ENCODE assay signal across 14 cellular contexts in the genomic region with DNA sequence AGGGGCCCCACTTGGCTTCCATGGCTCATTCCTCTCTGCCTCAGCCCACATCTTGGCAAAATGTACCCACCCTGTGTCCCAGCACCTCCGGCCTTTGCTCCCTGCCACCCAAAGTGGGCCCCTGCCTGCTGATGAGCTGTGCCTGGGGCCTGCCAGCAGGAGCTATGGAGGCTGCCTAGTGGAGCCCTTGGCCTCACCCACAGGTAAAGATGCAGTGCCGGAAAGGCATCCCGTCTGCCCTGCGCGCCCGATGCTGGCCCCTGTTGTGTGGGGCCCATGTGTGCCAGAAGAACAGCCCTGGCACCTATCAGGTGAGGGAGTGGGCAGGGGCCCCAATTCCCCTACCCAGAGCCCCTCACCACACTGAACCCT. TPM values are rescaled to one million over a fixed set of nuclear protein-coding genes. Genes with fewer than 3 reads are reported as not detected.
DNase-seq lines count a peak whose midpoint lies in the region; ATAC-seq, FAIRE-seq and TF ChIP-seq lines count a peak whose summit lies in the region.
"Had no signal": no experiment of that assay in that cellular context is flagged by ENCODE, and none has a peak within 500 bp of the region (broad histone marks: within the 10 kb centered on the region; RNA-seq: fewer than 3 reads in every experiment).

No MANE protein-coding gene starts in this region.

- in situ Hi-C loops in HepG2 (cut with HindIII; ENCODE audit: extremely low pct_ligation_motif_present, low pct_unique_long_range_greater_than_20kb), result no loop called here

- TF ChIP-seq EP300 in HepG2 (IDR thresholded peaks at IDR 0.05; ENCODE audit: low read depth in 2 of 2, low read length in 2 of 2), result no peak
- TF ChIP-seq EP300 in HepG2 (CRISPR knock-in tag; IDR thresholded peaks at IDR 0.05; ENCODE audit: borderline replicate concordance), result no peak

- peaks cover 75% of the 10 kb centered on the region for H3K4me1 Mint-ChIP-seq in activated T-cell treated with anti-CD3 and anti-CD28 coated beads, Interleukin-2, amount 50 U/mL, for 24 hours (ENCODE audit: low read depth)

- POLR2A ChIA-PET in HepG2 (lab: Yijun Ruan, JAX), result interaction anchor here (4.4 to 6.2 kb wide), 2 partner anchors 15 to 51 kb away, joined by 42 to 78 read pairs; partner anchors contain the start of gene POLD4

- peak; percentile 50 for DNase-seq in stimulated activated CD4-positive, alpha-beta T cell treated with anti-CD3 and anti-CD28 coated beads, Interleukin-15, amount 100 ng/mL, for 24 hours
- no peak for DNase-seq in stimulated activated CD4-positive, alpha-beta T cell treated with anti-CD3 and anti-CD28 coated beads, Interleukin-12 subunit alpha, Interleukin-12 subunit beta, amount 100 ng/mL, for 4 hours
- no peak for DNase-seq in activated T-cell treated with anti-CD3 and anti-CD28 coated beads, Interleukin-2, amount 50 U/mL, for 24 hours
- DNase-seq in HepG2 (ENCODE audit: low spot score) (no peak), thyroid gland (no peak), coronary artery (ENCODE audit: low spot score) (no peak), midbrain (lab: John Stamatoyannopoulos, UW) (no peak), Right ventricle myocardium inferior (ENCODE audit: missing footprints) (no peak)
- DNase-seq: foreskin melanocyte; Kasumi-1; NCI-H2081 treated with DMSO at 0.1 percent for 48 hours; NK-92 treated with Interleukin-12 subunit alpha and Interleukin-12 subunit beta, amount 100 ng/mL, for 24 hours; SW 1271 had no signal

- intact Hi-C loops in HepG2 (cut with micrococcal nuclease; ENCODE audit: unreplicated experiment), result no loop called here
- intact Hi-C loops in thyroid gland (cut with DNase I), result no loop called here
- intact Hi-C loops in Right ventricle myocardium inferior (cut with DNase I), result no loop called here

- peaks cover 68% of the 10 kb centered on the region for H3K36me3 Mint-ChIP-seq in activated T-cell treated with anti-CD3 and anti-CD28 coated beads, Interleukin-2, amount 50 U/mL, for 24 hours (ENCODE audit: low read depth)

- no peak overlapping the region for H2AFZ ChIP-seq in HepG2 (ENCODE audit: low read length)

- peak overlapping the region; percentile 89 for H3K4me3 Mint-ChIP-seq in activated T-cell treated with anti-CD3 and anti-CD28 coated beads, Interleukin-2, amount 50 U/mL, for 24 hours

- TF ChIP-seq RAD21 in HepG2 (CRISPR knock-in tag; IDR thresholded peaks at IDR 0.05), result no peak

- H3K27me3 Mint-ChIP-seq in activated T-cell treated with anti-CD3 and anti-CD28 coated beads, Interleukin-2, amount 50 U/mL, for 24 hours, result no peaks in the 10 kb centered on the region

- H3K27ac ChIP-seq in HepG2 (ENCODE audit: extremely low read length, insufficient read depth, low read length), result no peak overlapping the region
- H3K27ac ChIP-seq in thyroid gland, result peak overlapping the region in 2 of 3 donors; percentile 75 to 79
- H3K27ac ChIP-seq in coronary artery, result no peak overlapping the region

- CTCF ChIA-PET in HepG2 (lab: Yijun Ruan, JAX; ENCODE audit: low intra/inter-chr PET ratio, low total read pairs), result no interaction called here

- H3K36me3 ChIP-seq in HepG2 (replicated peaks in 1 of 2; ENCODE audit: control insufficient read depth in 1 of 2, insufficient read depth in 2 of 2, low read length in 2 of 2), result peaks cover 0 to 3% of the 10 kb centered on the region in 2 experiments; a peak in 1 of 5 replicates
- H3K36me3 ChIP-seq in thyroid gland, result no peaks in the 10 kb centered on the region

- TF ChIP-seq CTCF in HepG2 (CRISPR knock-in tag; IDR thresholded peaks at IDR 0.05) (no peak), thyroid gland (IDR thresholded peaks at IDR 0.05) (no peak), coronary artery (IDR thresholded peaks at IDR 0.05) (no peak)

- ATAC-seq in HepG2 (no peak), Right ventricle myocardium inferior (no peak)

- H3K27me3 ChIP-seq in HepG2 (ENCODE audit: control insufficient read depth in 1 of 2, insufficient read depth in 2 of 2, low read length in 2 of 2) (peaks cover 2 to 4% of the 10 kb centered on the region in 2 experiments; a peak in 1 of 5 replicates), thyroid gland (no peaks in the 10 kb centered on the region)

- H3K27ac Mint-ChIP-seq in activated T-cell treated with anti-CD3 and anti-CD28 coated beads, Interleukin-2, amount 50 U/mL, for 24 hours, result peak overlapping the region; percentile 94

- no TSS peak for BruUV-seq in HepG2 (replicated peaks; lab: Mats Ljungman, UMichigan)

- no peak for FAIRE-seq in HepG2 (lab: Jason Lieb, UNC)

- peaks cover 3% of the 10 kb centered on the region; the same call in 1 of the 2 replicates for H4K20me1 ChIP-seq in HepG2 (ENCODE audit: insufficient read depth, low read length)

- H3K4me2 ChIP-seq in HepG2 (ENCODE audit: low read depth, low read length), result peak overlapping the region; percentile 69

- H3K9me3 Mint-ChIP-seq in activated T-cell treated with anti-CD3 and anti-CD28 coated beads, Interleukin-2, amount 50 U/mL, for 24 hours, result no peaks in the 10 kb centered on the region

- peaks cover 11% of the 10 kb centered on the region for H3K79me2 ChIP-seq in HepG2 (ENCODE audit: insufficient read depth, low read length)

- no peak for TF ChIP-seq POLR2A in HepG2 (IDR thresholded peaks at IDR 0.05; ENCODE audit: insufficient read depth in 1 of 2, low read depth in 2 of 2, low read length in 2 of 2)
- no peak for TF ChIP-seq POLR2A in thyroid gland (IDR thresholded peaks at IDR 0.05)

- no CpG with 5 or more reads among the region's 6 CpGs for WGBS in HepG2 (ENCODE audit: low lambda C conversion rate)
- 94% methylated on average over 5 of the region's 6 CpGs; no CpG with 5 or more reads in 1 of the 2 donors for WGBS in thyroid gland, 2 donors

- H3K4me3 ChIP-seq in HepG2 (replicated peaks in 1 of 3; ENCODE audit: insufficient read depth in 1 of 3, low read depth in 2 of 3, low read length in 3 of 3) (peak overlapping the region in 1 of 3 experiments; percentile 57; a peak in 1 of 6 replicates), thyroid gland (replicated peaks in 1 of 3) (no peak overlapping the region), coronary artery (no peak overlapping the region)

- no peak overlapping the region for H3K9ac ChIP-seq in HepG2 (ENCODE audit: insufficient read depth, low read depth, low read length)

- H3K9me3 ChIP-seq in HepG2 (ENCODE audit: low read length) (no peaks in the 10 kb centered on the region), thyroid gland (no peaks in the 10 kb centered on the region)

- peaks cover 61% of the 10 kb centered on the region for H3K4me1 ChIP-seq in HepG2 (ENCODE audit: insufficient read depth, low read length)
- H3K4me1 ChIP-seq in thyroid gland, result peaks cover 35 to 51% of the 10 kb centered on the region in 2 donors

RNA-seq across cellular contexts. Expression of gene TBC1D10C, which starts 1.3 kb away (rescaled TPM):
- total RNA-seq in HepG2 (2016; rRNA removed; fragmentation: Illumina TruSeq; extraction: Trizol) (0.81 and 1.0 TPM in 2 replicates), thyroid gland (10 to 100 TPM in 2 of 4 donors, 1 to 10 TPM in 2; 8.8 to 16.0 (median 11.6) TPM), Right ventricle myocardium inferior (1.3 TPM)
- 0.44 and 0.81 TPM in 2 replicates for total RNA-seq in HepG2 (2016; cell fraction: cytosol; rRNA removed; fragmentation: Illumina TruSeq; extraction: Trizol; ENCODE audit: low read depth)
- total RNA-seq in HepG2 (2016; cell fraction: insoluble cytoplasmic fraction; rRNA removed; fragmentation: Illumina TruSeq; extraction: Trizol), result 0.92 and 1.1 TPM in 2 replicates
- 0.45 and 0.59 TPM in 2 replicates for total RNA-seq in HepG2 (2016; cell fraction: membrane; rRNA removed; fragmentation: Illumina TruSeq; extraction: Trizol)
- 0.50 and 0.84 TPM in 2 replicates for total RNA-seq in HepG2 (2016; cell fraction: nucleus; rRNA removed; fragmentation: Illumina TruSeq; extraction: Trizol)
- 1.8 and 2.8 TPM in 2 replicates for polyA plus RNA-seq in HepG2 (2011; rRNA removed)
- polyA plus RNA-seq in HepG2 (2011; cell fraction: cytosol; rRNA removed), result 1.3 and 2.7 TPM in 2 replicates
- polyA plus RNA-seq in HepG2 (2011; cell fraction: nucleus; rRNA removed), result 26.5 and 39.6 TPM in 2 replicates
- 0.97 and 2.1 TPM in 2 replicates for polyA plus RNA-seq in HepG2 (2012)
- polyA plus RNA-seq in HepG2 (2016; cell fraction: cytosol; fragmentation: Illumina TruSeq; extraction: Trizol; ENCODE audit: low read depth), result 0.19 and 0.28 TPM in 2 replicates
- 0.60 and 1.1 TPM in 2 replicates for polyA plus RNA-seq in HepG2 (2016; cell fraction: insoluble cytoplasmic fraction; fragmentation: Illumina TruSeq; extraction: Trizol; ENCODE audit: low read depth)
- 0.57 and 0.73 TPM in 2 replicates for polyA plus RNA-seq in HepG2 (2016; cell fraction: membrane; fragmentation: Illumina TruSeq; extraction: Trizol; ENCODE audit: low read depth)
- 2.9 and 3.4 TPM in 2 replicates for polyA plus RNA-seq in HepG2 (2016; cell fraction: nucleus; fragmentation: Illumina TruSeq; extraction: Trizol; ENCODE audit: insufficient read depth, low read depth)
- polyA minus RNA-seq in HepG2 (2011; rRNA and poly(A)+ RNA removed; ENCODE audit: low replicate concordance), result 2.2 TPM in 1 of 2 replicates, not detected in the other
- 0.59 and 0.88 TPM in 2 replicates for polyA minus RNA-seq in HepG2 (2011; cell fraction: cytosol; rRNA and poly(A)+ RNA removed)
- 2.3 and 3.4 TPM in 2 replicates for polyA minus RNA-seq in HepG2 (2011; cell fraction: nucleus; rRNA and poly(A)+ RNA removed)
- polyA plus RNA-seq: AG04450 had no signal

RNA-seq across cellular contexts. Expression of gene PPP1CA, which starts 3.5 kb away (rescaled TPM):
- 170 and 188 TPM in 2 replicates for total RNA-seq in HepG2 (2016; rRNA removed; fragmentation: Illumina TruSeq; extraction: Trizol)
- total RNA-seq in HepG2 (2016; cell fraction: cytosol; rRNA removed; fragmentation: Illumina TruSeq; extraction: Trizol; ENCODE audit: low read depth), result 49.0 and 62.5 TPM in 2 replicates
- 171 and 181 TPM in 2 replicates for total RNA-seq in HepG2 (2016; cell fraction: insoluble cytoplasmic fraction; rRNA removed; fragmentation: Illumina TruSeq; extraction: Trizol)
- total RNA-seq in HepG2 (2016; cell fraction: membrane; rRNA removed; fragmentation: Illumina TruSeq; extraction: Trizol), result 78.0 and 95.5 TPM in 2 replicates
- 66.5 and 72.2 TPM in 2 replicates for total RNA-seq in HepG2 (2016; cell fraction: nucleus; rRNA removed; fragmentation: Illumina TruSeq; extraction: Trizol)
- polyA plus RNA-seq in HepG2 (2011; rRNA removed), result 149 and 173 TPM in 2 replicates
- polyA plus RNA-seq in HepG2 (2011; cell fraction: cytosol; rRNA removed), result 212 and 274 TPM in 2 replicates
- polyA plus RNA-seq in HepG2 (2011; cell fraction: nucleus; rRNA removed), result 137 and 147 TPM in 2 replicates
- polyA plus RNA-seq in HepG2 (2012), result 91.5 and 93.8 TPM in 2 replicates
- 58.1 and 67.4 TPM in 2 replicates for polyA plus RNA-seq in HepG2 (2016; cell fraction: cytosol; fragmentation: Illumina TruSeq; extraction: Trizol; ENCODE audit: low read depth)
- 192 and 207 TPM in 2 replicates for polyA plus RNA-seq in HepG2 (2016; cell fraction: insoluble cytoplasmic fraction; fragmentation: Illumina TruSeq; extraction: Trizol; ENCODE audit: low read depth)
- 72.5 and 83.6 TPM in 2 replicates for polyA plus RNA-seq in HepG2 (2016; cell fraction: membrane; fragmentation: Illumina TruSeq; extraction: Trizol; ENCODE audit: low read depth)
- 110 and 123 TPM in 2 replicates for polyA plus RNA-seq in HepG2 (2016; cell fraction: nucleus; fragmentation: Illumina TruSeq; extraction: Trizol; ENCODE audit: insufficient read depth, low read depth)
- polyA minus RNA-seq in HepG2 (2011; rRNA and poly(A)+ RNA removed; ENCODE audit: low replicate concordance), result 209 and 295 TPM in 2 replicates
- 83.6 and 84.9 TPM in 2 replicates for polyA minus RNA-seq in HepG2 (2011; cell fraction: cytosol; rRNA and poly(A)+ RNA removed)
- polyA minus RNA-seq in HepG2 (2011; cell fraction: nucleus; rRNA and poly(A)+ RNA removed), result 31.7 and 34.7 TPM in 2 replicates
- 100 to 1,000 TPM; 164 to 216 (median 191) TPM for total RNA-seq in thyroid gland
- total RNA-seq in Right ventricle myocardium inferior, result 112 TPM

RNA-seq across cellular contexts. Expression of gene CARNS1, which starts 10.3 kb away (rescaled TPM):
- total RNA-seq in HepG2 (2016; rRNA removed; fragmentation: Illumina TruSeq; extraction: Trizol), result not detected in 2 replicates
- total RNA-seq in HepG2 (2016; cell fraction: cytosol; rRNA removed; fragmentation: Illumina TruSeq; extraction: Trizol; ENCODE audit: low read depth), result not detected in 2 replicates
- not detected in 2 replicates for total RNA-seq in HepG2 (2016; cell fraction: insoluble cytoplasmic fraction; rRNA removed; fragmentation: Illumina TruSeq; extraction: Trizol)
- not detected in 2 replicates for total RNA-seq in HepG2 (2016; cell fraction: membrane; rRNA removed; fragmentation: Illumina TruSeq; extraction: Trizol)
- not detected in 2 replicates for total RNA-seq in HepG2 (2016; cell fraction: nucleus; rRNA removed; fragmentation: Illumina TruSeq; extraction: Trizol)
- 0.01 TPM in 1 of 2 replicates, not detected in the other for polyA plus RNA-seq in HepG2 (2011; rRNA removed)
- polyA plus RNA-seq in HepG2 (2011; cell fraction: cytosol; rRNA removed), result 0.01 TPM in 1 of 2 replicates, not detected in the other
- polyA plus RNA-seq in HepG2 (2011; cell fraction: nucleus; rRNA removed), result not detected in 2 replicates
- polyA plus RNA-seq in HepG2 (2012), result 0.04 TPM in 1 of 2 replicates, not detected in the other
- not detected in 2 replicates for polyA plus RNA-seq in HepG2 (2016; cell fraction: cytosol; fragmentation: Illumina TruSeq; extraction: Trizol; ENCODE audit: low read depth)
- polyA plus RNA-seq in HepG2 (2016; cell fraction: insoluble cytoplasmic fraction; fragmentation: Illumina TruSeq; extraction: Trizol; ENCODE audit: low read depth), result not detected in 2 replicates
- polyA plus RNA-seq in HepG2 (2016; cell fraction: membrane; fragmentation: Illumina TruSeq; extraction: Trizol; ENCODE audit: low read depth), result not detected in 2 replicates
- not detected in 2 replicates for polyA plus RNA-seq in HepG2 (2016; cell fraction: nucleus; fragmentation: Illumina TruSeq; extraction: Trizol; ENCODE audit: insufficient read depth, low read depth)
- polyA minus RNA-seq in HepG2 (2011; rRNA and poly(A)+ RNA removed; ENCODE audit: low replicate concordance), result 0.05 and 0.12 TPM in 2 replicates
- not detected in 2 replicates for polyA minus RNA-seq in HepG2 (2011; cell fraction: cytosol; rRNA and poly(A)+ RNA removed)
- not detected in 2 replicates for polyA minus RNA-seq in HepG2 (2011; cell fraction: nucleus; rRNA and poly(A)+ RNA removed)
- total RNA-seq in thyroid gland, result 1 to 10 TPM; 3.8 to 9.8 (median 5.9) TPM
- 14.1 TPM for total RNA-seq in Right ventricle myocardium inferior

RNA-seq across cellular contexts. Expression of gene RAD9A, which starts 13.4 kb away (rescaled TPM):
- total RNA-seq in HepG2 (2016; rRNA removed; fragmentation: Illumina TruSeq; extraction: Trizol) (6.1 and 10.1 TPM in 2 replicates), thyroid gland (10 to 100 TPM; 22.7 to 38.0 (median 31.0) TPM), Right ventricle myocardium inferior (6.9 TPM)
- total RNA-seq in HepG2 (2016; cell fraction: cytosol; rRNA removed; fragmentation: Illumina TruSeq; extraction: Trizol; ENCODE audit: low read depth), result 4.1 and 5.9 TPM in 2 replicates
- total RNA-seq in HepG2 (2016; cell fraction: insoluble cytoplasmic fraction; rRNA removed; fragmentation: Illumina TruSeq; extraction: Trizol), result 5.8 and 13.4 TPM in 2 replicates
- 4.4 and 5.5 TPM in 2 replicates for total RNA-seq in HepG2 (2016; cell fraction: membrane; rRNA removed; fragmentation: Illumina TruSeq; extraction: Trizol)
- total RNA-seq in HepG2 (2016; cell fraction: nucleus; rRNA removed; fragmentation: Illumina TruSeq; extraction: Trizol), result 14.1 and 16.4 TPM in 2 replicates
- 14.7 and 15.7 TPM in 2 replicates for polyA plus RNA-seq in HepG2 (2011; rRNA removed)
- 4.4 and 7.5 TPM in 2 replicates for polyA plus RNA-seq in HepG2 (2011; cell fraction: cytosol; rRNA removed)
- polyA plus RNA-seq in HepG2 (2011; cell fraction: nucleus; rRNA removed), result 60.6 and 87.4 TPM in 2 replicates
- 6.9 and 9.5 TPM in 2 replicates for polyA plus RNA-seq in HepG2 (2012)
- polyA plus RNA-seq in HepG2 (2016; cell fraction: cytosol; fragmentation: Illumina TruSeq; extraction: Trizol; ENCODE audit: low read depth), result 3.7 and 4.6 TPM in 2 replicates
- polyA plus RNA-seq in HepG2 (2016; cell fraction: insoluble cytoplasmic fraction; fragmentation: Illumina TruSeq; extraction: Trizol; ENCODE audit: low read depth), result 6.4 and 7.5 TPM in 2 replicates
- 4.8 and 5.8 TPM in 2 replicates for polyA plus RNA-seq in HepG2 (2016; cell fraction: membrane; fragmentation: Illumina TruSeq; extraction: Trizol; ENCODE audit: low read depth)
- polyA plus RNA-seq in HepG2 (2016; cell fraction: nucleus; fragmentation: Illumina TruSeq; extraction: Trizol; ENCODE audit: insufficient read depth, low read depth), result 61.7 and 63.7 TPM in 2 replicates
- polyA minus RNA-seq in HepG2 (2011; rRNA and poly(A)+ RNA removed; ENCODE audit: low replicate concordance), result 6.7 and 12.7 TPM in 2 replicates
- 1.9 and 4.6 TPM in 2 replicates for polyA minus RNA-seq in HepG2 (2011; cell fraction: cytosol; rRNA and poly(A)+ RNA removed)
- 11.1 TPM in 2 replicates for polyA minus RNA-seq in HepG2 (2011; cell fraction: nucleus; rRNA and poly(A)+ RNA removed)

RNA-seq across cellular contexts. Expression of gene RPS6KB2, which starts 23.1 kb away (rescaled TPM):
- 35.3 and 54.8 TPM in 2 replicates for total RNA-seq in HepG2 (2016; rRNA removed; fragmentation: Illumina TruSeq; extraction: Trizol)
- total RNA-seq in HepG2 (2016; cell fraction: cytosol; rRNA removed; fragmentation: Illumina TruSeq; extraction: Trizol; ENCODE audit: low read depth), result 168 and 174 TPM in 2 replicates
- 32.3 and 55.5 TPM in 2 replicates for total RNA-seq in HepG2 (2016; cell fraction: insoluble cytoplasmic fraction; rRNA removed; fragmentation: Illumina TruSeq; extraction: Trizol)
- 208 and 210 TPM in 2 replicates for total RNA-seq in HepG2 (2016; cell fraction: membrane; rRNA removed; fragmentation: Illumina TruSeq; extraction: Trizol)
- 30.9 and 37.1 TPM in 2 replicates for total RNA-seq in HepG2 (2016; cell fraction: nucleus; rRNA removed; fragmentation: Illumina TruSeq; extraction: Trizol)
- polyA plus RNA-seq in HepG2 (2011; rRNA removed), result 52.9 and 59.2 TPM in 2 replicates
- polyA plus RNA-seq in HepG2 (2011; cell fraction: cytosol; rRNA removed), result 53.5 and 73.0 TPM in 2 replicates
- 93.3 and 107 TPM in 2 replicates for polyA plus RNA-seq in HepG2 (2011; cell fraction: nucleus; rRNA removed)
- polyA plus RNA-seq in HepG2 (2012), result 29.0 and 33.0 TPM in 2 replicates
- 249 TPM in 2 replicates for polyA plus RNA-seq in HepG2 (2016; cell fraction: cytosol; fragmentation: Illumina TruSeq; extraction: Trizol; ENCODE audit: low read depth)
- polyA plus RNA-seq in HepG2 (2016; cell fraction: insoluble cytoplasmic fraction; fragmentation: Illumina TruSeq; extraction: Trizol; ENCODE audit: low read depth), result 40.0 and 51.3 TPM in 2 replicates
- 229 and 244 TPM in 2 replicates for polyA plus RNA-seq in HepG2 (2016; cell fraction: membrane; fragmentation: Illumina TruSeq; extraction: Trizol; ENCODE audit: low read depth)
- polyA plus RNA-seq in HepG2 (2016; cell fraction: nucleus; fragmentation: Illumina TruSeq; extraction: Trizol; ENCODE audit: insufficient read depth, low read depth), result 58.6 and 65.2 TPM in 2 replicates
- polyA minus RNA-seq in HepG2 (2011; rRNA and poly(A)+ RNA removed; ENCODE audit: low replicate concordance), result 70.8 and 120 TPM in 2 replicates
- 23.5 and 24.7 TPM in 2 replicates for polyA minus RNA-seq in HepG2 (2011; cell fraction: cytosol; rRNA and poly(A)+ RNA removed)
- polyA minus RNA-seq in HepG2 (2011; cell fraction: nucleus; rRNA and poly(A)+ RNA removed), result 27.9 and 33.3 TPM in 2 replicates
- 100 to 1,000 TPM in 1 of 4 donors, 10 to 100 TPM in 3; 44.1 to 102 (median 62.2) TPM for total RNA-seq in thyroid gland
- 27.8 TPM for total RNA-seq in Right ventricle myocardium inferior

Comparison
In these comparisons a context has a peak if more than half of its experiments do, and no peak if none do; other contexts are left out.
1. H3K27ac ChIP-seq: peak in thyroid gland (2 of 3); none in HepG2 (single experiment) and coronary artery (0 of 2).